ENCODE assay signal across 10 cellular contexts in genomic region chr20:41308290-41308691, GRCh38. TPM values are rescaled to one million over a fixed set of nuclear protein-coding genes. Genes with fewer than 3 reads are reported as not detected.
DNase-seq lines count a peak whose midpoint lies in the region; ATAC-seq and TF ChIP-seq lines count a peak whose summit lies in the region.
"Had no signal": no experiment of that assay in that cellular context is flagged by ENCODE, and none has a peak within 500 bp of the region (broad histone marks: within the 10 kb centered on the region; RNA-seq: fewer than 3 reads in every experiment).

No MANE protein-coding gene starts in this region.

- H3K27ac ChIP-seq in hepatocyte (peak overlapping the region; percentile 86), stomach (peak overlapping the region in 4 of 5 donors; percentile 36 to 70 (median 48))

- H4K20me1 ChIP-seq in hepatocyte (ENCODE audit: insufficient read depth, poor library complexity, severe bottlenecking): no peaks in the 10 kb centered on the region

- no peaks in the 10 kb centered on the region for H3K36me3 ChIP-seq in hepatocyte (replicated peaks; ENCODE audit: insufficient read depth, low read depth)
- H3K36me3 ChIP-seq in stomach: peaks cover 0 to 8% (median 2%) of the 10 kb centered on the region in 4 donors

- H3K79me2 ChIP-seq in hepatocyte: peaks cover 89% of the 10 kb centered on the region

- H3K27me3 ChIP-seq in hepatocyte: no peaks in the 10 kb centered on the region
- no peaks in the 10 kb centered on the region for H3K27me3 ChIP-seq in stomach

- peak; percentile 46 for DNase-seq in HK-2 (ENCODE audit: unreplicated experiment)
- DNase-seq in astrocyte of the spinal cord (ENCODE audit: low read depth, low spot score): peak; percentile 85
- DNase-seq in hepatocyte (ENCODE audit: low spot score): peak; percentile 29
- no peak for DNase-seq in stomach
- DNase-seq in effector CD4-positive, alpha-beta T cell: no peak
- no peak for DNase-seq in inferior parietal cortex (ENCODE audit: extremely low spot score)
- no peak for DNase-seq in NCI-H146 (lab: John Stamatoyannopoulos, UW)
- DNase-seq: activated T-cell treated with anti-CD3 and anti-CD28 coated beads for 4 hours, GOT3 had no signal

- intact Hi-C loops in stomach (cut with DNase I; ENCODE audit: low total_unique reads): no loop called here

- TF ChIP-seq POLR2A in stomach (IDR thresholded peaks at IDR 0.05): no peak

- H2AFZ ChIP-seq in hepatocyte: no peak overlapping the region

- TF ChIP-seq EP300 in stomach (IDR thresholded peaks at IDR 0.05): no peak

- WGBS in hepatocyte (ENCODE audit: low lambda C conversion rate, missing lambda C conversion rate): 28% methylated on average over 1 of the region's 1 CpG
- WGBS in stomach, 5 donors: 0 to 26% (median 17%) methylated on average over 1 of the region's 1 CpG

- in situ Hi-C loops in astrocyte of the spinal cord (cut with HindIII; ENCODE audit: low sequenced_read_pairs): no loop called here

- TF ChIP-seq CTCF in astrocyte of the spinal cord (IDR thresholded peaks at IDR 0.05; ENCODE audit: low read depth, low read length) (no peak), hepatocyte (IDR thresholded peaks at IDR 0.05; ENCODE audit: poor library complexity) (no peak), stomach (IDR thresholded peaks at IDR 0.05) (no peak)

- ATAC-seq in GM18907 (IDR thresholded peaks at IDR 0.05; ENCODE audit: unreplicated experiment): no peak

- peak overlapping the region; percentile 47 for H3K4me2 ChIP-seq in hepatocyte

- H3K4me1 ChIP-seq in hepatocyte (ENCODE audit: insufficient read depth) (peaks cover 14% of the 10 kb centered on the region), stomach (peaks cover 0 to 48% (median 25%) of the 10 kb centered on the region in 4 donors)

- no peaks in the 10 kb centered on the region for H3K9me2 ChIP-seq in hepatocyte (replicated peaks; ENCODE audit: insufficient read depth)

- no peak overlapping the region for H3K4me3 ChIP-seq in astrocyte of the spinal cord (ENCODE audit: low read depth, low read length)
- H3K4me3 ChIP-seq in hepatocyte: no peak overlapping the region
- no peak overlapping the region for H3K4me3 ChIP-seq in stomach

- no peaks in the 10 kb centered on the region for H3K9me3 ChIP-seq in hepatocyte (ENCODE audit: low read depth)
- no peaks in the 10 kb centered on the region for H3K9me3 ChIP-seq in stomach

RNA-seq across cellular contexts. Expression of gene ZHX3, which starts 9.2 kb away (rescaled TPM):
- 15.0 and 16.0 TPM in 2 replicates for total RNA-seq in hepatocyte
- 19.0 and 19.7 TPM in 2 replicates for polyA plus RNA-seq in hepatocyte
- 10 to 100 TPM; 15.1 to 59.3 (median 31.5) TPM for total RNA-seq in stomach
- 1 to 10 TPM; 6.6 to 8.6 (median 7.7) TPM for polyA plus RNA-seq in stomach

RNA-seq across cellular contexts. Expression of gene LPIN3, which starts 32.3 kb away (rescaled TPM):
- total RNA-seq in hepatocyte (14.9 and 22.4 TPM in 2 replicates), stomach (100 to 1,000 TPM in 2 of 5 donors, 10 to 100 TPM in 2, 1 to 10 TPM in 1; 8.6 to 289 (median 44.6) TPM)
- polyA plus RNA-seq in hepatocyte (18.1 and 23.4 TPM in 2 replicates), stomach (10 to 100 TPM in 1 of 3 donors, 1 to 10 TPM in 2; 5.7 to 28.8 (median 9.2) TPM)

RNA-seq across cellular contexts. Expression of gene EMILIN3, which starts 58.3 kb away (rescaled TPM):
- total RNA-seq in hepatocyte (8.0 and 9.5 TPM in 2 replicates), stomach (1 to 10 TPM; 1.4 to 4.0 (median 2.9) TPM)
- polyA plus RNA-seq in hepatocyte (2.8 and 3.0 TPM in 2 replicates), stomach (under 1 TPM in 2 of 3 donors, not detected in 1; 0.37 to 0.90 TPM)

Comparison
In these comparisons a context has a peak if more than half of its experiments do, and no peak if none do; other contexts are left out.
1. DNase-seq: peak in HK-2 (single experiment), astrocyte of the spinal cord (single experiment) and hepatocyte (single experiment); none in stomach (single experiment), effector CD4-positive, alpha-beta T cell (single experiment), inferior parietal cortex (single experiment) and NCI-H146 (single experiment).